Comparison of ENCODE assay signal across 11 cellular contexts in genomic region chr20:4898282-4898681, GRCh38.
DNase-seq lines count a peak whose midpoint lies in the region; ATAC-seq and TF ChIP-seq lines count a peak whose summit lies in the region.
"Had no signal": no experiment of that assay in that cellular context is flagged by ENCODE, and none has a peak within 500 bp of the region (broad histone marks: within the 10 kb centered on the region; RNA-seq: fewer than 3 reads in every experiment).

No MANE protein-coding gene starts in this region.

- H3K4me3 ChIP-seq in AG10803 (ENCODE audit: low read length) (no peak overlapping the region), MG63 (no peak overlapping the region), mucosa of stomach (ENCODE audit: low read length) (no peak overlapping the region)

- H3K36me3 ChIP-seq in MG63: no peaks in the 10 kb centered on the region
- no peaks in the 10 kb centered on the region for H3K36me3 ChIP-seq in mucosa of stomach (ENCODE audit: control insufficient read depth, insufficient read depth, low read length)

- no peaks in the 10 kb centered on the region for H3K27me3 ChIP-seq in MG63
- H3K27me3 ChIP-seq in mucosa of stomach (ENCODE audit: control insufficient read depth, insufficient read depth, low read length): no peaks in the 10 kb centered on the region

- no peak for ATAC-seq in HG03565 (IDR thresholded peaks at IDR 0.05; ENCODE audit: unreplicated experiment)
- ATAC-seq: effector memory CD8-positive, alpha-beta T cell had no signal

- H3K9me3 ChIP-seq in MG63: no peaks in the 10 kb centered on the region
- H3K9me3 ChIP-seq in mucosa of stomach (ENCODE audit: control insufficient read depth, low read length): no peaks in the 10 kb centered on the region

- DNase-seq in AG10803 (ENCODE audit: low read depth): peak; percentile 63
- peak; percentile 88 for DNase-seq in MG63
- peak; percentile 94 for DNase-seq in epithelial cell of prostate (ENCODE audit: low read depth, low spot score)
- DNase-seq in cortex of kidney (lab: John Stamatoyannopoulos, UW): no peak
- no peak for DNase-seq in T-helper 1 cell
- DNase-seq in stimulated activated CD4-positive, alpha-beta T cell treated with anti-CD3 and anti-CD28 coated beads, Interleukin-1b, Interleukin-23, amount 100 ng/mL, for 48 hours: no peak
- DNase-seq: effector memory CD8-positive, alpha-beta T cell; NCI-H1436 treated with DMSO at 0.1 percent for 48 hours; stimulated activated CD4-positive, alpha-beta T cell treated with anti-CD3 and anti-CD28 coated beads, Interleukin-15, amount 100 ng/mL, for 24 hours had no signal

- peak overlapping the region; percentile 52 for H3K9ac ChIP-seq in mucosa of stomach (ENCODE audit: low read length)

- H3K4me1 ChIP-seq in mucosa of stomach (ENCODE audit: control insufficient read depth, insufficient read depth, low read length): peaks cover 61% of the 10 kb centered on the region

- no peak for TF ChIP-seq CTCF in AG10803 (conservative IDR thresholded peaks at IDR 0.05; ENCODE audit: low read length)

- H3K27ac ChIP-seq in epithelial cell of prostate: peak overlapping the region; percentile 72

Comparison
In these comparisons a context has a peak if more than half of its experiments do, and no peak if none do; other contexts are left out.
1. DNase-seq: peak in AG10803 (single experiment), MG63 (single experiment) and epithelial cell of prostate (single experiment); none in cortex of kidney (single experiment), T-helper 1 cell (0 of 5) and stimulated activated CD4-positive, alpha-beta T cell treated with anti-CD3 and anti-CD28 coated beads, Interleukin-1b, Interleukin-23, amount 100 ng/mL, for 48 hours (single experiment).